26 cellular contexts compared by ENCODE assay signal in the genomic region with DNA sequence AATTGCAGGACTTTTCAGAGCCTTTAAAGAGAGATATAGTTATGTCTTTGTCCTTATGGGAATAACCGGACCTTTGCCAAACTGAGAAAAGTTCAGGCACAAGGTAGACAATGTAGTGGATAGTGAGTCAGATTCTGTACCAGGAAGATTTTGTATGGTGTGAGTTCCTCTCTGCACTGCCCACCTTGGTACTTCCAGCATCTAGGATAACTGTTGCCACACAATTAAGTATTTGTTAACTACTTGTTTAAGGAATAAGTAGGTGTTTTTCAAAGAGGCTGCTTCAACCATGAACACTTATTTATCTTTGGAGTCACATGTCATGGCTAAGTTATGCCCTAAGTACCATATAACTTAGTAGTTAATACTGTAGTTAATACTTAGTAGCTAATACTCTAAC.
DNase-seq lines count a peak whose midpoint lies in the region; ATAC-seq and TF ChIP-seq lines count a peak whose summit lies in the region.
"Had no signal": no experiment of that assay in that cellular context is flagged by ENCODE, and none has a peak within 500 bp of the region (broad histone marks: within the 10 kb centered on the region; RNA-seq: fewer than 3 reads in every experiment).

No MANE protein-coding gene starts in this region.

- no peak overlapping the region for H2AK9ac ChIP-seq in IMR-90 (replicated peaks; ENCODE audit: low read depth, low read length, poor library complexity)

- TF ChIP-seq CTCF in GM23338 (conservative IDR thresholded peaks at IDR 0.05; ENCODE audit: low read depth in 2 of 2) (no peak), HEK293 (tag by site-specific recombination; IDR thresholded peaks at IDR 0.05) (no peak), IMR-90 (conservative IDR thresholded peaks at IDR 0.05; ENCODE audit: low read depth, low read length) (no peak), left lung (IDR thresholded peaks at IDR 0.05) (no peak)

- no peak for TF ChIP-seq POLR2A in IMR-90 (IDR thresholded peaks at IDR 0.05; ENCODE audit: low read depth, low read length)

- CTCF ChIA-PET in HEK293 (lab: Yijun Ruan, JAX), result no interaction called here
- CTCF ChIA-PET in IMR-90 (lab: Yijun Ruan, JAX), result no interaction called here

- no peak overlapping the region for H3K27ac ChIP-seq in GM23338 (ENCODE audit: low read depth)
- H3K27ac ChIP-seq in HEK293 (ENCODE audit: extremely low read depth, low read depth, low read length), result no peak overlapping the region
- no peak overlapping the region for H3K27ac ChIP-seq in IMR-90 (ENCODE audit: insufficient read depth, low read length)
- no peak overlapping the region for H3K27ac ChIP-seq in left lung
- H3K27ac ChIP-seq: BLaER1 had no signal

- no peak overlapping the region for H4K8ac ChIP-seq in IMR-90 (ENCODE audit: low read depth in 2 of 2, low read length in 2 of 2)

- in situ Hi-C loops in IMR-90 (cut with MboI; ENCODE audit: low sequenced_read_pairs), result no loop called here

- H3K9ac ChIP-seq in IMR-90 (ENCODE audit: low read depth, low read length), result no peak overlapping the region
- H3K9ac ChIP-seq: BLaER1 had no signal

- BruUV-seq in IMR-90 (replicated peaks; lab: Mats Ljungman, UMichigan), result no TSS peak

- H3K9me2 ChIP-seq in GM23338 (ENCODE audit: insufficient read depth), result 0 out of 2 replicates have a peak, but pooled peaks cover 4% of the 10 kb centered on the region

- dilution Hi-C loops in IMR-90 (cut with HindIII; ENCODE audit: low sequenced_read_pairs, unreplicated experiment), result no loop called here

- H2BK120ac ChIP-seq in IMR-90 (ENCODE audit: low read depth, low read length), result peak overlapping the region; percentile 47

- peaks cover 6% of the 10 kb centered on the region for H3K27me3 Mint-ChIP-seq in GM23338 (ENCODE audit: insufficient read depth, low read depth, poor library complexity)
- H3K27me3 Mint-ChIP-seq in activated T-helper 17 cell treated with anti-CD3 and anti-CD28 coated beads, Interleukin-2, amount 50 U/mL, for 72 hours, result peaks cover 12% of the 10 kb centered on the region
- H3K27me3 Mint-ChIP-seq in activated T-cell treated with anti-CD3 and anti-CD28 coated beads, Interleukin-2, amount 50 U/mL, for 24 hours, result peaks cover 20% of the 10 kb centered on the region
- H3K27me3 Mint-ChIP-seq: CD4-positive, CD25-positive, alpha-beta regulatory T cell had no signal

- no CpG with 5 or more reads among the region's 1 CpG for WGBS in IMR-90 (ENCODE audit: extremely low coverage in 2 of 2, insufficient read length in 1 of 2), 2 experiments

- H3K9me3 ChIP-seq in HEK293 (ENCODE audit: control insufficient read depth, insufficient read depth, low read depth, low read length) (no peaks in the 10 kb centered on the region), IMR-90 (ENCODE audit: control insufficient read depth, insufficient read depth, low read length) (no peaks in the 10 kb centered on the region), left lung (no peaks in the 10 kb centered on the region)
- H3K9me3 ChIP-seq: BE2C, BLaER1 had no signal

- no peaks in the 10 kb centered on the region for H3K9me3 Mint-ChIP-seq in GM23338
- H3K9me3 Mint-ChIP-seq in activated T-helper 17 cell treated with anti-CD3 and anti-CD28 coated beads, Interleukin-2, amount 50 U/mL, for 72 hours, result peaks cover 6% of the 10 kb centered on the region
- no peaks in the 10 kb centered on the region for H3K9me3 Mint-ChIP-seq in activated T-cell treated with anti-CD3 and anti-CD28 coated beads, Interleukin-2, amount 50 U/mL, for 24 hours

- no peaks in the 10 kb centered on the region for H3K79me2 ChIP-seq in GM23338 (replicated peaks; ENCODE audit: insufficient read depth)

- H3K4me3 ChIP-seq in GM23338, result no peak overlapping the region
- no peak overlapping the region for H3K4me3 ChIP-seq in HEK293 (ENCODE audit: low read depth, low read length)
- H3K4me3 ChIP-seq in IMR-90 (ENCODE audit: insufficient read depth, low read depth, low read length), result no peak overlapping the region
- H3K4me3 ChIP-seq in left lung, result no peak overlapping the region
- H3K4me3 ChIP-seq: BLaER1, GM12878 had no signal

- H3K27ac Mint-ChIP-seq in GM23338, result no peak overlapping the region
- no peak overlapping the region for H3K27ac Mint-ChIP-seq in activated T-helper 17 cell treated with anti-CD3 and anti-CD28 coated beads, Interleukin-2, amount 50 U/mL, for 72 hours
- H3K27ac Mint-ChIP-seq in activated T-cell treated with anti-CD3 and anti-CD28 coated beads, Interleukin-2, amount 50 U/mL, for 24 hours, result no peak overlapping the region
- H3K27ac Mint-ChIP-seq: CD14-positive monocyte; CD4-positive, alpha-beta memory T cell; CD4-positive, CD25-positive, alpha-beta regulatory T cell had no signal

- no peak overlapping the region for H3K14ac ChIP-seq in IMR-90 (replicated peaks; ENCODE audit: low read depth, low read length)

- peaks cover 3% of the 10 kb centered on the region; the same call in 1 of the 2 replicates for H3K9me1 ChIP-seq in IMR-90 (ENCODE audit: insufficient read depth, low read length)

- 0 out of 2 replicates have a peak overlapping the region, but pooled peaks have one; percentile 12 for H3K23ac ChIP-seq in IMR-90 (ENCODE audit: low read depth, low read length)

- H3K36me3 ChIP-seq in GM23338 (ENCODE audit: insufficient read depth), result no peaks in the 10 kb centered on the region
- no peaks in the 10 kb centered on the region for H3K36me3 ChIP-seq in HEK293 (ENCODE audit: control insufficient read depth in 2 of 2, insufficient read depth in 1 of 2, low read length in 2 of 2)
- H3K36me3 ChIP-seq in IMR-90 (ENCODE audit: control insufficient read depth, insufficient read depth, low read length), result no peaks in the 10 kb centered on the region
- no peaks in the 10 kb centered on the region for H3K36me3 ChIP-seq in left lung
- H3K36me3 ChIP-seq: BE2C, BLaER1 had no signal

- no peak overlapping the region for H2BK20ac ChIP-seq in IMR-90 (ENCODE audit: low read depth, low read length)

- H2AFZ ChIP-seq in GM23338 (peak overlapping the region; percentile 87), IMR-90 (replicated peaks; ENCODE audit: low read length, poor library complexity) (no peak overlapping the region)

- POLR2A ChIA-PET in HEK293 (lab: Yijun Ruan, JAX) (no interaction called here), IMR-90 (lab: Charles Lee; ENCODE audit: unreplicated experiment) (no interaction called here)

- ATAC-seq in GM23338 (no peak), IMR-90 (ENCODE audit: low read depth) (no peak), left lung (peak; percentile 57), HG02970 (IDR thresholded peaks at IDR 0.05; ENCODE audit: low FRiP score, unreplicated experiment) (no peak), HG02852 (IDR thresholded peaks at IDR 0.05; ENCODE audit: unreplicated experiment) (no peak)
- no peak for ATAC-seq in activated T-helper 17 cell treated with anti-CD3 and anti-CD28 coated beads, Interleukin-2, amount 50 U/mL, for 72 hours (replicated peaks)
- ATAC-seq: GM12878 had no signal

- no peaks in the 10 kb centered on the region for H4K20me1 ChIP-seq in GM23338 (replicated peaks; ENCODE audit: insufficient read depth)
- H4K20me1 ChIP-seq in IMR-90 (ENCODE audit: insufficient read depth, low read length), result no peaks in the 10 kb centered on the region
- H4K20me1 ChIP-seq: BLaER1 had no signal

- H3K4me2 ChIP-seq in GM23338 (no peak overlapping the region), IMR-90 (ENCODE audit: low read depth, low read length) (no peak overlapping the region)
- H3K4me2 ChIP-seq: BLaER1 had no signal

- H3K56ac ChIP-seq in IMR-90 (ENCODE audit: extremely low read depth, insufficient read depth, low read length), result no peak overlapping the region

- H2AK5ac ChIP-seq in IMR-90 (ENCODE audit: low read depth, low read length), result no peak overlapping the region

- no peak for TF ChIP-seq RAD21 in IMR-90 (IDR thresholded peaks at IDR 0.05; ENCODE audit: low read length)

- no peaks in the 10 kb centered on the region for H3K36me3 Mint-ChIP-seq in GM23338 (ENCODE audit: low read depth)
- H3K36me3 Mint-ChIP-seq in activated T-helper 17 cell treated with anti-CD3 and anti-CD28 coated beads, Interleukin-2, amount 50 U/mL, for 72 hours (ENCODE audit: low read depth), result no peaks in the 10 kb centered on the region
- no peaks in the 10 kb centered on the region for H3K36me3 Mint-ChIP-seq in activated T-cell treated with anti-CD3 and anti-CD28 coated beads, Interleukin-2, amount 50 U/mL, for 24 hours (ENCODE audit: low read depth)
- H3K36me3 Mint-ChIP-seq: CD14-positive monocyte; CD4-positive, alpha-beta memory T cell; CD4-positive, CD25-positive, alpha-beta regulatory T cell; CD8-positive, alpha-beta memory T cell had no signal

- H2BK15ac ChIP-seq in IMR-90 (ENCODE audit: low read depth, low read length), result no peak overlapping the region

- no peaks in the 10 kb centered on the region for H3K79me1 ChIP-seq in IMR-90 (ENCODE audit: low read depth in 1 of 2, low read length in 2 of 2)

- H4K91ac ChIP-seq in IMR-90 (ENCODE audit: insufficient read depth, low read depth, low read length), result no peak overlapping the region

- no peak overlapping the region for H4K5ac ChIP-seq in IMR-90 (ENCODE audit: low read depth, low read length)

- no peak for DNase-seq in GM23338 (ENCODE audit: low spot score)
- no peak for DNase-seq in IMR-90
- DNase-seq in left lung, result no peak
- no peak for DNase-seq in activated T-cell treated with anti-CD3 and anti-CD28 coated beads, Interleukin-2, amount 50 U/mL, for 24 hours
- DNase-seq: 8988T; ACHN; BE2C; C1 segment of cervical spinal cord; CD4-positive, alpha-beta memory T cell; CD4-positive, CD25-positive, alpha-beta regulatory T cell; CD8-positive, alpha-beta memory T cell; COR-L47; DMS 273 treated with DMSO at 0.1 percent for 48 hours; DMS153; DMS53; DMS79; DND-41; EL; GDM1 had no signal

- H3K4me1 ChIP-seq in GM23338 (ENCODE audit: insufficient read depth), result peaks cover 43% of the 10 kb centered on the region
- no peaks in the 10 kb centered on the region for H3K4me1 ChIP-seq in HEK293 (ENCODE audit: control insufficient read depth, insufficient read depth, low read length)
- H3K4me1 ChIP-seq in IMR-90 (ENCODE audit: control insufficient read depth, insufficient read depth, low read length), result peaks cover 11% of the 10 kb centered on the region
- peaks cover 0 to 4% of the 10 kb centered on the region in 2 donors for H3K4me1 ChIP-seq in left lung
- H3K4me1 ChIP-seq: BE2C had no signal

- H3K18ac ChIP-seq in IMR-90 (ENCODE audit: low read depth, low read length), result no peak overlapping the region

- peaks cover 36% of the 10 kb centered on the region for H3K4me1 Mint-ChIP-seq in GM23338
- no peaks in the 10 kb centered on the region for H3K4me1 Mint-ChIP-seq in activated T-helper 17 cell treated with anti-CD3 and anti-CD28 coated beads, Interleukin-2, amount 50 U/mL, for 72 hours
- H3K4me1 Mint-ChIP-seq in activated T-cell treated with anti-CD3 and anti-CD28 coated beads, Interleukin-2, amount 50 U/mL, for 24 hours (ENCODE audit: low read depth), result peaks cover 13% of the 10 kb centered on the region
- H3K4me1 Mint-ChIP-seq: CD4-positive, alpha-beta memory T cell; CD4-positive, CD25-positive, alpha-beta regulatory T cell; CD8-positive, alpha-beta memory T cell had no signal

- no peaks in the 10 kb centered on the region for H3F3A ChIP-seq in GM23338 (replicated peaks; ENCODE audit: low read depth)

- intact Hi-C loops in IMR-90 (cut with micrococcal nuclease), result loop anchor here (10.0 kb wide), 2 partner anchors 119 to 209 kb away; no protein-coding TSS in a partner anchor
- intact Hi-C loops in left lung (cut with DNase I), result no loop called here

- H3K4me3 Mint-ChIP-seq in GM23338, result no peak overlapping the region
- H3K4me3 Mint-ChIP-seq in activated T-helper 17 cell treated with anti-CD3 and anti-CD28 coated beads, Interleukin-2, amount 50 U/mL, for 72 hours, result no peak overlapping the region
- H3K4me3 Mint-ChIP-seq in activated T-cell treated with anti-CD3 and anti-CD28 coated beads, Interleukin-2, amount 50 U/mL, for 24 hours, result no peak overlapping the region
- H3K4me3 Mint-ChIP-seq: CD14-positive monocyte; CD4-positive, alpha-beta memory T cell; CD4-positive, CD25-positive, alpha-beta regulatory T cell; CD8-positive, alpha-beta memory T cell had no signal

- H3K27me3 ChIP-seq in GM23338 (ENCODE audit: insufficient read depth) (no peaks in the 10 kb centered on the region), IMR-90 (ENCODE audit: control insufficient read depth, insufficient read depth, low read length) (no peaks in the 10 kb centered on the region), left lung (no peaks in the 10 kb centered on the region)
- H3K27me3 ChIP-seq: BE2C, BLaER1 had no signal

- peak overlapping the region; percentile 24; the same call in 1 of the 2 replicates for H3K4ac ChIP-seq in IMR-90 (ENCODE audit: low read depth, low read length)

- no peak overlapping the region for H2BK5ac ChIP-seq in IMR-90 (ENCODE audit: low read depth, low read length, poor library complexity, severe bottlenecking)
